In genomic region chr2:135741043-135741394, GRCh38 we compare ENCODE assay signal across 1 cellular context.
TF ChIP-seq lines count a peak whose summit lies in the region.

No MANE protein-coding gene starts in this region.

TF ChIP-seq in K562, 482 proteins besides CTCF, POLR2A, EP300 and RAD21 (continued from another document):
- TF ChIP-seq, protein P1, sequence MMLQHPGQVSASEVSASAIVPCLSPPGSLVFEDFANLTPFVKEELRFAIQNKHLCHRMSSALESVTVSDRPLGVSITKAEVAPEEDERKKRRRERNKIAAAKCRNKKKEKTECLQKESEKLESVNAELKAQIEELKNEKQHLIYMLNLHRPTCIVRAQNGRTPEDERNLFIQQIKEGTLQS (IDR thresholded peaks at IDR 0.05) = no peak
- TF ChIP-seq, protein P1 (CRISPR knock-in tag; conservative IDR thresholded peaks at IDR 0.05) = no peak
- TF ChIP-seq TAF9B (IDR thresholded peaks at IDR 0.05; ENCODE audit: partially characterized antibody) (no peak), LARP7 (IDR thresholded peaks at IDR 0.05) (no peak), ZNF316 (IDR thresholded peaks at IDR 0.05) (peak; percentile 42), SMARCC2 (IDR thresholded peaks at IDR 0.05; ENCODE audit: low read depth) (no peak), ETV6 (IDR thresholded peaks at IDR 0.05; ENCODE audit: borderline replicate concordance in 1 of 2, low read depth in 2 of 2, low read length in 1 of 2) (no peak), ETV6 (CRISPR knock-in tag; IDR thresholded peaks at IDR 0.05; ENCODE audit: borderline replicate concordance) (no peak), ZNF77 (CRISPR knock-in tag; IDR thresholded peaks at IDR 0.05) (no peak), ATF6 (CRISPR knock-in tag; IDR thresholded peaks at IDR 0.05) (no peak), HNRNPUL1 (IDR thresholded peaks at IDR 0.05; ENCODE audit: low read length) (no peak), MBD1 (CRISPR knock-in tag; IDR thresholded peaks at IDR 0.05) (peak; percentile 82), FUS (optimal IDR thresholded peaks at IDR 0.05; ENCODE audit: low read depth, low read length) (no peak), NFIX (CRISPR knock-in tag; IDR thresholded peaks at IDR 0.05; ENCODE audit: low read depth) (0 out of 2 replicates have a peak, but pooled peaks have one; percentile 3), MAFG (tag; conservative IDR thresholded peaks at IDR 0.05) (peak; percentile 54), C11orf30 (IDR thresholded peaks at IDR 0.05; ENCODE audit: low read depth) (peak; percentile 22; the same call in 1 of the 2 replicates), CBFA2T3 (IDR thresholded peaks at IDR 0.05) (no peak), SMAD3 (CRISPR knock-in tag; conservative IDR thresholded peaks at IDR 0.05) (no peak)
- TF ChIP-seq, protein P2, sequence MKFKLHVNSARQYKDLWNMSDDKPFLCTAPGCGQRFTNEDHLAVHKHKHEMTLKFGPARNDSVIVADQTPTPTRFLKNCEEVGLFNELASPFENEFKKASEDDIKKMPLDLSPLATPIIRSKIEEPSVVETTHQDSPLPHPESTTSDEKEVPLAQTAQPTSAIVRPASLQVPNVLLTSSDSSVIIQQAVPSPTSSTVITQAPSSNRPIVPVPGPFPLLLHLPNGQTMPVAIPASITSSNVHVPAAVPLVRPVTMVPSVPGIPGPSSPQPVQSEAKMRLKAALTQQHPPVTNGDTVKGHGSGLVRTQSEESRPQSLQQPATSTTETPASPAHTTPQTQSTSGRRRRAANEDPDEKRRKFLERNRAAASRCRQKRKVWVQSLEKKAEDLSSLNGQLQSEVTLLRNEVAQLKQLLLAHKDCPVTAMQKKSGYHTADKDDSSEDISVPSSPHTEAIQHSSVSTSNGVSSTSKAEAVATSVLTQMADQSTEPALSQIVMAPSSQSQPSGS (CRISPR knock-in tag; IDR thresholded peaks at IDR 0.05) = no peak
- TF ChIP-seq, protein P3, sequence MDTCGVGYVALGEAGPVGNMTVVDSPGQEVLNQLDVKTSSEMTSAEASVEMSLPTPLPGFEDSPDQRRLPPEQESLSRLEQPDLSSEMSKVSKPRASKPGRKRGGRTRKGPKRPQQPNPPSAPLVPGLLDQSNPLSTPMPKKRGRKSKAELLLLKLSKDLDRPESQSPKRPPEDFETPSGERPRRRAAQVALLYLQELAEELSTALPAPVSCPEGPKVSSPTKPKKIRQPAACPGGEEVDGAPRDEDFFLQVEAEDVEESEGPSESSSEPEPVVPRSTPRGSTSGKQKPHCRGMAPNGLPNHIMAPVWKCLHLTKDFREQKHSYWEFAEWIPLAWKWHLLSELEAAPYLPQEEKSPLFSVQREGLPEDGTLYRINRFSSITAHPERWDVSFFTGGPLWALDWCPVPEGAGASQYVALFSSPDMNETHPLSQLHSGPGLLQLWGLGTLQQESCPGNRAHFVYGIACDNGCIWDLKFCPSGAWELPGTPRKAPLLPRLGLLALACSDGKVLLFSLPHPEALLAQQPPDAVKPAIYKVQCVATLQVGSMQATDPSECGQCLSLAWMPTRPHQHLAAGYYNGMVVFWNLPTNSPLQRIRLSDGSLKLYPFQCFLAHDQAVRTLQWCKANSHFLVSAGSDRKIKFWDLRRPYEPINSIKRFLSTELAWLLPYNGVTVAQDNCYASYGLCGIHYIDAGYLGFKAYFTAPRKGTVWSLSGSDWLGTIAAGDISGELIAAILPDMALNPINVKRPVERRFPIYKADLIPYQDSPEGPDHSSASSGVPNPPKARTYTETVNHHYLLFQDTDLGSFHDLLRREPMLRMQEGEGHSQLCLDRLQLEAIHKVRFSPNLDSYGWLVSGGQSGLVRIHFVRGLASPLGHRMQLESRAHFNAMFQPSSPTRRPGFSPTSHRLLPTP (IDR thresholded peaks at IDR 0.05; ENCODE audit: borderline replicate concordance, extremely low read depth, insufficient read length) = no peak
